Comparison of ENCODE assay signal across 1 cellular context in the genomic region with DNA sequence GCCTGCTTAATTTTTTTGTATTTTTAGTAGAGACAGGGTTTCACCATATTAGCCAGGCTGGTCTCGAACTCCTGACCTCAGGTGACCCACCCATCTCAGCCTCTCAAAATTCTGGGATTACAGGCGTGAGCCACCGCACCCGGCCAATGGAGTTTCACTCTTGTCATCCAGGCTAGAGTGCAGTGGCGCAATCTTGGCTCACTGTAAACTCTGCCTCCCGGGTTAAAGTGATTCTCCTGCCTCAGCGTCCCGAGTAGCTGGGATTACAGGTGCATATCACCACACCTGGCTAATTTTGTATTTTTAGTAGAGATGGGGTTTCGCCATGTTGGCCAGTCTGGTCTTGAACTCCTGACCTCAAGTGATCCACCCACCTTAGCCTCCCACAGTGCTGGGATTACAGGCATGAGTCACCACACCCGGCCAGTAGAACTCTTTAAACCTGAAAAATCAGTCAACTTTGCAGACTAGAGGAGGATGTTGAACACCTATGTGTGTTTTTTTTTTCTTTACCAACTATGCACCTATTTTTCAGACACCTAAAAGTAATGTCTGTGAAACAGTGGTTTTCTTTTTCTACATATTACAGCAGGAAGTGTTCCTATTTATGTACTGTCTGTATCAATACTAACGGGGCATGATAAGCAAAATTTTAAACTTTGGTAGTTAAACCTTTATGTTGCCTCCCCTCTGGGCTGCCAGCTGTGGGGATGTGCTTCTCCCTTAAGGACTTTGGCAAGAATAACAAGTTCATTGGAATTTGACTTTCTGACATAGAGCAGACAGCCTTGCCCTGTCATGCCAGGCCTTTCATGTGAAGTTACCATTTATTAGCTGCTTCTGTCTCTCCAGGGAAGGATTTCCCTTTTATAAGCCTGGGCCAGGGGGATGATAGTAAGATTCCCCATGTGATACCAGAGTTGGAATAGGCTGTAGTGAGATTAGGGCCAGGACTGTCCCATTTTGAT.
TF ChIP-seq lines count a peak whose summit lies in the region.

No MANE protein-coding gene starts in this region.

TF ChIP-seq in HEK293, 187 proteins besides CTCF, POLR2A, EP300 and RAD21 (continued from another document and continues in another):
- TF ChIP-seq, protein P1, sequence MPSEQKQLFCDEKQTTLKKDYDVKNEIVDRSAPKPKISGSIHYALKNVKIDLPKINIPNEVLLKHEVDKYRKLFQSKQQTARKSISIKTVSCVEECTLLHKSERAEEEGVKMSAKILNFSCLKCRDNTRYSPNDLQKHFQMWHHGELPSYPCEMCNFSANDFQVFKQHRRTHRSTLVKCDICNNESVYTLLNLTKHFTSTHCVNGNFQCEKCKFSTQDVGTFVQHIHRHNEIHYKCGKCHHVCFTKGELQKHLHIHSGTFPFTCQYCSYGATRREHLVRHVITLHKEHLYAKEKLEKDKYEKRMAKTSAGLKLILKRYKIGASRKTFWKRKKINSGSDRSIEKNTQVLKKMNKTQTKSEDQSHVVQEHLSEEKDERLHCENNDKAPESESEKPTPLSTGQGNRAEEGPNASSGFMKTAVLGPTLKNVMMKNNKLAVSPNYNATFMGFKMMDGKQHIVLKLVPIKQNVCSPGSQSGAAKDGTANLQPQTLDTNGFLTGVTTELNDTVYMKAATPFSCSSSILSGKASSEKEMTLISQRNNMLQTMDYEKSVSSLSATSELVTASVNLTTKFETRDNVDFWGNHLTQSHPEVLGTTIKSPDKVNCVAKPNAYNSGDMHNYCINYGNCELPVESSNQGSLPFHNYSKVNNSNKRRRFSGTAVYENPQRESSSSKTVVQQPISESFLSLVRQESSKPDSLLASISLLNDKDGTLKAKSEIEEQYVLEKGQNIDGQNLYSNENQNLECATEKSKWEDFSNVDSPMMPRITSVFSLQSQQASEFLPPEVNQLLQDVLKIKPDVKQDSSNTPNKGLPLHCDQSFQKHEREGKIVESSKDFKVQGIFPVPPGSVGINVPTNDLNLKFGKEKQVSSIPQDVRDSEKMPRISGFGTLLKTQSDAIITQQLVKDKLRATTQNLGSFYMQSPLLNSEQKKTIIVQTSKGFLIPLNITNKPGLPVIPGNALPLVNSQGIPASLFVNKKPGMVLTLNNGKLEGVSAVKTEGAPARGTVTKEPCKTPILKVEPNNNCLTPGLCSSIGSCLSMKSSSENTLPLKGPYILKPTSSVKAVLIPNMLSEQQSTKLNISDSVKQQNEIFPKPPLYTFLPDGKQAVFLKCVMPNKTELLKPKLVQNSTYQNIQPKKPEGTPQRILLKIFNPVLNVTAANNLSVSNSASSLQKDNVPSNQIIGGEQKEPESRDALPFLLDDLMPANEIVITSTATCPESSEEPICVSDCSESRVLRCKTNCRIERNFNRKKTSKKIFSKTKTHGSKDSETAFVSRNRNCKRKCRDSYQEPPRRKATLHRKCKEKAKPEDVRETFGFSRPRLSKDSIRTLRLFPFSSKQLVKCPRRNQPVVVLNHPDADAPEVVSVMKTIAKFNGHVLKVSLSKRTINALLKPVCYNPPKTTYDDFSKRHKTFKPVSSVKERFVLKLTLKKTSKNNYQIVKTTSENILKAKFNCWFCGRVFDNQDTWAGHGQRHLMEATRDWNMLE (tag by site-specific recombination; conservative IDR thresholded peaks at IDR 0.05; ENCODE audit: low read depth), result no peak
- TF ChIP-seq ZNF600 (tag by site-specific recombination; IDR thresholded peaks at IDR 0.05) (no peak), ZNF341 (tag by site-specific recombination; IDR thresholded peaks at IDR 0.05; ENCODE audit: low read depth) (no peak), ZFP3 (tag by site-specific recombination; IDR thresholded peaks at IDR 0.05; ENCODE audit: low read depth) (no peak), BCL11B (tag by site-specific recombination; IDR thresholded peaks at IDR 0.05; ENCODE audit: low read depth) (peak; percentile 46; the same call in 1 of the 2 replicates), ZNF837 (tag by site-specific recombination; IDR thresholded peaks at IDR 0.05) (no peak), ZNF248 (tag by site-specific recombination; IDR thresholded peaks at IDR 0.05) (no peak), ZNF776 (tag by site-specific recombination; IDR thresholded peaks at IDR 0.05; ENCODE audit: borderline replicate concordance) (no peak), ZNF416 (tag by site-specific recombination; IDR thresholded peaks at IDR 0.05) (no peak), ZNF350 (tag by site-specific recombination; IDR thresholded peaks at IDR 0.05) (no peak), ZNF561 (tag by site-specific recombination; IDR thresholded peaks at IDR 0.05; ENCODE audit: borderline replicate concordance) (no peak), ZNF324 (tag by site-specific recombination; IDR thresholded peaks at IDR 0.05) (no peak), ZNF146 (tag by site-specific recombination; IDR thresholded peaks at IDR 0.05) (no peak), ZNF510 (tag by site-specific recombination; IDR thresholded peaks at IDR 0.05; ENCODE audit: insufficient replicate concordance) (no peak), ZNF677 (tag by site-specific recombination; IDR thresholded peaks at IDR 0.05) (no peak), FEZF1 (tag by site-specific recombination; IDR thresholded peaks at IDR 0.05) (no peak), ZEB2 (tag by site-specific recombination; IDR thresholded peaks at IDR 0.05) (0 out of 2 replicates have a peak, but pooled peaks have one; percentile 24), ZNF211 (tag by site-specific recombination; IDR thresholded peaks at IDR 0.05; ENCODE audit: low read depth) (no peak), KLF9 (tag by site-specific recombination; IDR thresholded peaks at IDR 0.05; ENCODE audit: low read depth) (0 out of 2 replicates have a peak, but pooled peaks have one; percentile 13), GLI4 (tag by site-specific recombination; IDR thresholded peaks at IDR 0.05) (no peak), ZSCAN30 (tag by site-specific recombination; IDR thresholded peaks at IDR 0.05) (no peak), TRIM28 (IDR thresholded peaks at IDR 0.05; ENCODE audit: borderline replicate concordance, low read length) (no peak), ZNF785 (tag by site-specific recombination; IDR thresholded peaks at IDR 0.05) (no peak), ZBTB7A (tag by site-specific recombination; IDR thresholded peaks at IDR 0.05; ENCODE audit: low read depth) (no peak), ZNF747 (tag by site-specific recombination; IDR thresholded peaks at IDR 0.05) (no peak), ZSCAN16 (tag by site-specific recombination; IDR thresholded peaks at IDR 0.05) (no peak), ZNF19 (tag by site-specific recombination; IDR thresholded peaks at IDR 0.05; ENCODE audit: low read depth) (no peak), ZNF138 (tag by site-specific recombination; IDR thresholded peaks at IDR 0.05; ENCODE audit: borderline replicate concordance) (no peak), REPIN1 (tag by site-specific recombination; IDR thresholded peaks at IDR 0.05; ENCODE audit: low read depth) (no peak), GLIS2 (tag by site-specific recombination; IDR thresholded peaks at IDR 0.05) (no peak), ZBTB20 (tag by site-specific recombination; IDR thresholded peaks at IDR 0.05) (0 out of 2 replicates have a peak, but pooled peaks have one; percentile 19)
- TF ChIP-seq, protein P2, sequence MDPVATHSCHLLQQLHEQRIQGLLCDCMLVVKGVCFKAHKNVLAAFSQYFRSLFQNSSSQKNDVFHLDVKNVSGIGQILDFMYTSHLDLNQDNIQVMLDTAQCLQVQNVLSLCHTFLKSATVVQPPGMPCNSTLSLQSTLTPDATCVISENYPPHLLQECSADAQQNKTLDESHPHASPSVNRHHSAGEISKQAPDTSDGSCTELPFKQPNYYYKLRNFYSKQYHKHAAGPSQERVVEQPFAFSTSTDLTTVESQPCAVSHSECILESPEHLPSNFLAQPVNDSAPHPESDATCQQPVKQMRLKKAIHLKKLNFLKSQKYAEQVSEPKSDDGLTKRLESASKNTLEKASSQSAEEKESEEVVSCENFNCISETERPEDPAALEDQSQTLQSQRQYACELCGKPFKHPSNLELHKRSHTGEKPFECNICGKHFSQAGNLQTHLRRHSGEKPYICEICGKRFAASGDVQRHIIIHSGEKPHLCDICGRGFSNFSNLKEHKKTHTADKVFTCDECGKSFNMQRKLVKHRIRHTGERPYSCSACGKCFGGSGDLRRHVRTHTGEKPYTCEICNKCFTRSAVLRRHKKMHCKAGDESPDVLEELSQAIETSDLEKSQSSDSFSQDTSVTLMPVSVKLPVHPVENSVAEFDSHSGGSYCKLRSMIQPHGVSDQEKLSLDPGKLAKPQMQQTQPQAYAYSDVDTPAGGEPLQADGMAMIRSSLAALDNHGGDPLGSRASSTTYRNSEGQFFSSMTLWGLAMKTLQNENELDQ (tag by site-specific recombination; IDR thresholded peaks at IDR 0.05; ENCODE audit: low read depth), result no peak
- TF ChIP-seq, protein P3, sequence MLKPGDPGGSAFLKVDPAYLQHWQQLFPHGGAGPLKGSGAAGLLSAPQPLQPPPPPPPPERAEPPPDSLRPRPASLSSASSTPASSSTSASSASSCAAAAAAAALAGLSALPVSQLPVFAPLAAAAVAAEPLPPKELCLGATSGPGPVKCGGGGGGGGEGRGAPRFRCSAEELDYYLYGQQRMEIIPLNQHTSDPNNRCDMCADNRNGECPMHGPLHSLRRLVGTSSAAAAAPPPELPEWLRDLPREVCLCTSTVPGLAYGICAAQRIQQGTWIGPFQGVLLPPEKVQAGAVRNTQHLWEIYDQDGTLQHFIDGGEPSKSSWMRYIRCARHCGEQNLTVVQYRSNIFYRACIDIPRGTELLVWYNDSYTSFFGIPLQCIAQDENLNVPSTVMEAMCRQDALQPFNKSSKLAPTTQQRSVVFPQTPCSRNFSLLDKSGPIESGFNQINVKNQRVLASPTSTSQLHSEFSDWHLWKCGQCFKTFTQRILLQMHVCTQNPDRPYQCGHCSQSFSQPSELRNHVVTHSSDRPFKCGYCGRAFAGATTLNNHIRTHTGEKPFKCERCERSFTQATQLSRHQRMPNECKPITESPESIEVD (tag by site-specific recombination; IDR thresholded peaks at IDR 0.05), result no peak
- TF ChIP-seq, protein P4, sequence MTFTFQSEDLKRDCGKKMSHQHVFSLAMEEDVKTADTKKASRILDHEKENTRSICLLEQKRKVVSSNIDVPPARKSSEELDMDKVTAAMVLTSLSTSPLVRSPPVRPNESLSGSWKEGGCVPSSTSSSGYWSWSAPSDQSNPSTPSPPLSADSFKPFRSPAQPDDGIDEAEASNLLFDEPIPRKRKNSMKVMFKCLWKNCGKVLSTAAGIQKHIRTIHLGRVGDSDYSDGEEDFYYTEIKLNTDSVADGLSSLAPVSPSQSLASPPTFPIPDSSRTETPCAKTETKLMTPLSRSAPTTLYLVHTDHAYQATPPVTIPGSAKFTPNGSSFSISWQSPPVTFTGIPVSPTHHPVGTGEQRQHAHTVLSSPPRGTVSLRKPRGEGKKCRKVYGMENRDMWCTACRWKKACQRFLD (tag by site-specific recombination; IDR thresholded peaks at IDR 0.05), result no peak
- TF ChIP-seq, protein P5, sequence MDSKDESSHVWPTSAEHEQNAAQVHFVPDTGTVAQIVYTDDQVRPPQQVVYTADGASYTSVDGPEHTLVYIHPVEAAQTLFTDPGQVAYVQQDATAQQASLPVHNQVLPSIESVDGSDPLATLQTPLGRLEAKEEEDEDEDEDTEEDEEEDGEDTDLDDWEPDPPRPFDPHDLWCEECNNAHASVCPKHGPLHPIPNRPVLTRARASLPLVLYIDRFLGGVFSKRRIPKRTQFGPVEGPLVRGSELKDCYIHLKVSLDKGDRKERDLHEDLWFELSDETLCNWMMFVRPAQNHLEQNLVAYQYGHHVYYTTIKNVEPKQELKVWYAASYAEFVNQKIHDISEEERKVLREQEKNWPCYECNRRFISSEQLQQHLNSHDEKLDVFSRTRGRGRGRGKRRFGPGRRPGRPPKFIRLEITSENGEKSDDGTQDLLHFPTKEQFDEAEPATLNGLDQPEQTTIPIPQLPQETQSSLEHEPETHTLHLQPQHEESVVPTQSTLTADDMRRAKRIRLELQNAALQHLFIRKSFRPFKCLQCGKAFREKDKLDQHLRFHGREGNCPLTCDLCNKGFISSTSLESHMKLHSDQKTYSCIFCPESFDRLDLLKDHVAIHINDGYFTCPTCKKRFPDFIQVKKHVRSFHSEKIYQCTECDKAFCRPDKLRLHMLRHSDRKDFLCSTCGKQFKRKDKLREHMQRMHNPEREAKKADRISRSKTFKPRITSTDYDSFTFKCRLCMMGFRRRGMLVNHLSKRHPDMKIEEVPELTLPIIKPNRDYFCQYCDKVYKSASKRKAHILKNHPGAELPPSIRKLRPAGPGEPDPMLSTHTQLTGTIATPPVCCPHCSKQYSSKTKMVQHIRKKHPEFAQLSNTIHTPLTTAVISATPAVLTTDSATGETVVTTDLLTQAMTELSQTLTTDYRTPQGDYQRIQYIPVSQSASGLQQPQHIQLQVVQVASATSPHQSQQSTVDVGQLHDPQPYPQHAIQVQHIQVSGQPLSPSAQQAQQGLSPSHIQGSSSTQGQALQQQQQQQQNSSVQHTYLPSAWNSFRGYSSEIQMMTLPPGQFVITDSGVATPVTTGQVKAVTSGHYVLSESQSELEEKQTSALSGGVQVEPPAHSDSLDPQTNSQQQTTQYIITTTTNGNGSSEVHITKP (tag by site-specific recombination; IDR thresholded peaks at IDR 0.05), result peak; percentile 59
- TF ChIP-seq, protein P6, sequence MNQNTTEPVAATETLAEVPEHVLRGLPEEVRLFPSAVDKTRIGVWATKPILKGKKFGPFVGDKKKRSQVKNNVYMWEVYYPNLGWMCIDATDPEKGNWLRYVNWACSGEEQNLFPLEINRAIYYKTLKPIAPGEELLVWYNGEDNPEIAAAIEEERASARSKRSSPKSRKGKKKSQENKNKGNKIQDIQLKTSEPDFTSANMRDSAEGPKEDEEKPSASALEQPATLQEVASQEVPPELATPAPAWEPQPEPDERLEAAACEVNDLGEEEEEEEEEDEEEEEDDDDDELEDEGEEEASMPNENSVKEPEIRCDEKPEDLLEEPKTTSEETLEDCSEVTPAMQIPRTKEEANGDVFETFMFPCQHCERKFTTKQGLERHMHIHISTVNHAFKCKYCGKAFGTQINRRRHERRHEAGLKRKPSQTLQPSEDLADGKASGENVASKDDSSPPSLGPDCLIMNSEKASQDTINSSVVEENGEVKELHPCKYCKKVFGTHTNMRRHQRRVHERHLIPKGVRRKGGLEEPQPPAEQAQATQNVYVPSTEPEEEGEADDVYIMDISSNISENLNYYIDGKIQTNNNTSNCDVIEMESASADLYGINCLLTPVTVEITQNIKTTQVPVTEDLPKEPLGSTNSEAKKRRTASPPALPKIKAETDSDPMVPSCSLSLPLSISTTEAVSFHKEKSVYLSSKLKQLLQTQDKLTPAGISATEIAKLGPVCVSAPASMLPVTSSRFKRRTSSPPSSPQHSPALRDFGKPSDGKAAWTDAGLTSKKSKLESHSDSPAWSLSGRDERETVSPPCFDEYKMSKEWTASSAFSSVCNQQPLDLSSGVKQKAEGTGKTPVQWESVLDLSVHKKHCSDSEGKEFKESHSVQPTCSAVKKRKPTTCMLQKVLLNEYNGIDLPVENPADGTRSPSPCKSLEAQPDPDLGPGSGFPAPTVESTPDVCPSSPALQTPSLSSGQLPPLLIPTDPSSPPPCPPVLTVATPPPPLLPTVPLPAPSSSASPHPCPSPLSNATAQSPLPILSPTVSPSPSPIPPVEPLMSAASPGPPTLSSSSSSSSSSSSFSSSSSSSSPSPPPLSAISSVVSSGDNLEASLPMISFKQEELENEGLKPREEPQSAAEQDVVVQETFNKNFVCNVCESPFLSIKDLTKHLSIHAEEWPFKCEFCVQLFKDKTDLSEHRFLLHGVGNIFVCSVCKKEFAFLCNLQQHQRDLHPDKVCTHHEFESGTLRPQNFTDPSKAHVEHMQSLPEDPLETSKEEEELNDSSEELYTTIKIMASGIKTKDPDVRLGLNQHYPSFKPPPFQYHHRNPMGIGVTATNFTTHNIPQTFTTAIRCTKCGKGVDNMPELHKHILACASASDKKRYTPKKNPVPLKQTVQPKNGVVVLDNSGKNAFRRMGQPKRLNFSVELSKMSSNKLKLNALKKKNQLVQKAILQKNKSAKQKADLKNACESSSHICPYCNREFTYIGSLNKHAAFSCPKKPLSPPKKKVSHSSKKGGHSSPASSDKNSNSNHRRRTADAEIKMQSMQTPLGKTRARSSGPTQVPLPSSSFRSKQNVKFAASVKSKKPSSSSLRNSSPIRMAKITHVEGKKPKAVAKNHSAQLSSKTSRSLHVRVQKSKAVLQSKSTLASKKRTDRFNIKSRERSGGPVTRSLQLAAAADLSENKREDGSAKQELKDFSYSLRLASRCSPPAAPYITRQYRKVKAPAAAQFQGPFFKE (tag by site-specific recombination; IDR thresholded peaks at IDR 0.05; ENCODE audit: borderline replicate concordance), result no peak
